In the genomic region with DNA sequence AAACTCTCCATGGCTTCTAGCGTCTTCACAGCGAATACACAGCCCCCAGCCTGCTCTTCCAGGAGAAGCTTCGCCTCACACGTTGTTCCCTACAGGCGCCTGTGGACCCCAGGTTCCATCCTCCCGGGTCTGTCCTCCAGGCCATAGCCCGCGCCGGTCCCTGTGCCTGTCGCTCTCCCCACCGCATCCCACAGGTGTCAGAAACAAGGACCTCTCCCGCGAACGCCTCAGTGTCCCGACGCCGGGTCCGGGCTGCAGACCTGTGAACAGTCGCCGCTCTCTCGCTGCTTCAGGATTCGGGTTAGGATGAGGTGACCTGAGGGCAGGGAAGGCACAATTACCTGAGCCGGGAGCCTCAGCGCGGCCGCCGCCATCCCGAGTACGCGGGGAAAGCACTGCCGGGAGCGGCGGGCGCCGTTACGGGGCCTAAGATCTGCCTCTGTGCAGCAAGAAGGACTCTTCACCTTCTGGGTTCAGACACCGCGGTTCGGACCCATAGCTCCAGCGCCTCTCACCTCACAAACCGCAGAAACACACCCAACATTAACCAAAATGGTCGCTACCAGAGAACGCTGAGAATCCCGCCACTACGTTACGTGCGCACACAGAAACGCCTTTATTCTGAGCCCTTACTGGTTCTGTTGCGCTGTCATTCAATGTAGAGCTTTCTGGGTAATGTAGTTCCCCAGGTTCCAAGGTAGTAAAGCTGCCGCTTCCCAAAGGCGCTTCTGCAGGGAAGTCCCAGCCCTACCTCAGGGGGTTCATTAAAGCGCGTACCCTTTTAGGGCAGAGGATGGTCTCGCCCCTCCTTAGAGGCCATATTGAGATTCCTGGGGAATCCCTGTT, we compare ENCODE assay signal across 7 cellular contexts. TPM values are rescaled to one million over a fixed set of nuclear protein-coding genes. Genes with fewer than 3 reads are reported as not detected.
A peak's percentile ranks its signal among the peaks of the same experiment; 100 is the strongest.
DNase-seq lines count a peak whose midpoint lies in the region; ATAC-seq and TF ChIP-seq lines count a peak whose summit lies in the region.

A gene (minus strand): TSS at position 583 of the 846 bp plus-strand sequence. CDS start 1,580 bp downstream, outside the sequence.

- H3K36me3 ChIP-seq in NT2/D1 (ENCODE audit: insufficient read depth, insufficient read length, low read length) (peaks cover 41% of the 10 kb centered on the region), adrenal gland (replicated peaks in 1 of 2) (no peaks in the 10 kb centered on the region)

- no peaks in the 10 kb centered on the region for H3K27me3 ChIP-seq in NT2/D1 (ENCODE audit: insufficient read depth, insufficient read length)
- no peaks in the 10 kb centered on the region for H3K27me3 ChIP-seq in adrenal gland

- H3K4me1 ChIP-seq in NT2/D1 (ENCODE audit: insufficient read depth, insufficient read length) (no peaks in the 10 kb centered on the region), adrenal gland (replicated peaks in 1 of 2) (peaks cover 0 to 4% of the 10 kb centered on the region in 2 donors)

- H3K9me3 ChIP-seq in NT2/D1 (ENCODE audit: insufficient read depth, low read length) (0 out of 2 replicates have a peak, but pooled peaks cover 4% of the 10 kb centered on the region), adrenal gland (replicated peaks in 1 of 3) (peaks cover 0 to 18% (median 0%) of the 10 kb centered on the region in 3 donors)

- 3 to 10% (median 5%) methylated on average over 13 to 54 of the region's 54 CpGs for WGBS in adrenal gland, 4 donors

- no peak for TF ChIP-seq CTCF in adrenal gland (IDR thresholded peaks at IDR 0.05)

- H3K9ac ChIP-seq in NT2/D1 (ENCODE audit: insufficient read length, low read depth), result peak within 1 kb of the TSS; percentile 93

- peak within 1 kb of the TSS in 2 of 5 donors; percentile 48 to 77 for H3K27ac ChIP-seq in adrenal gland

- DNase-seq in NT2/D1 (ENCODE audit: low read depth, low spot score) (peak; percentile 77), adrenal gland (peak; percentile 56 to 85 (median 65)), cardiac septum (ENCODE audit: low spot score) (no peak), occipital lobe (lab: John Stamatoyannopoulos, UW) (peak; percentile 72), COLO829 (ENCODE audit: low spot score) (no peak), cortex of kidney (lab: John Stamatoyannopoulos, UW) (no peak)

- intact Hi-C loops in adrenal gland (cut with DNase I) (no loop called here), cardiac septum (cut with DNase I) (loop anchor here (1.0 kb wide), 1 partner anchor 12 kb away; a partner anchor contains a TSS)

- no peak for TF ChIP-seq POLR2A in adrenal gland (IDR thresholded peaks at IDR 0.05)

- H3K4me3 ChIP-seq in NT2/D1 (ENCODE audit: insufficient read length, low read depth) (peak within 1 kb of the TSS; percentile 89), adrenal gland (peak within 1 kb of the TSS; percentile 49 to 72 (median 62))

- peak; percentile 77 for ATAC-seq in GM19395 (IDR thresholded peaks at IDR 0.05; ENCODE audit: unreplicated experiment)

RNA-seq across cellular contexts. Expression of the gene that starts here (rescaled TPM):
- total RNA-seq in adrenal gland (1 to 10 TPM in 7 of 8 donors, under 1 TPM in 1; 0.42 to 9.0 (median 4.4) TPM), cardiac septum (16.5 TPM), occipital lobe (64.3 TPM)
- polyA plus RNA-seq in adrenal gland, result 1 to 10 TPM; 3.8 to 6.7 (median 4.5) TPM

Comparison
In these comparisons a context has a peak if more than half of its experiments do, and no peak if none do; other contexts are left out.
1. DNase-seq: peak in NT2/D1 (single experiment), adrenal gland (7 of 7) and occipital lobe (single experiment); none in cardiac septum (single experiment), COLO829 (single experiment) and cortex of kidney (single experiment).